8 cellular contexts compared by ENCODE assay signal in the genomic region with DNA sequence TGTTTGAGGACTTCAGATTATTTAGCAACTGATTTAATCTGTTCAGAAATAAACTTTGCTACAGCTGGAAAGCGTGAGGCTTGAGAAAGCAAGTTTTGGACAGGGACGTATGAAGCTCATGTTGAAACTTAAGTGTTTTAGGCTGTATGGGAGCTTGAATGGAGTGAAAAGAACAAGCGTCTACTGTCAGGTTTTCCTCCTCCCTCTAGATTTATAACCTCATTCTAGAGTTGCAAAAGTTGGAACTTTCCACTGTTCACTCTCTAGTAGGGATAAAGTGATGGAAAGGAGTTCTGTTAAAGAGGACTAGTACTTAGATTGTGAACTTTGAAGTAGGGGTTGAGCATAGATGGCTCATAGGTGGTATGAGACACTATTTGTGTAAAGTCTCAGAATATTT. TPM values are rescaled to one million over a fixed set of nuclear protein-coding genes. Genes with fewer than 3 reads are reported as not detected.
DNase-seq lines count a peak whose midpoint lies in the region; ATAC-seq and TF ChIP-seq lines count a peak whose summit lies in the region.

No MANE protein-coding gene starts in this region.

- H3K9me3 ChIP-seq in HUES48 (ENCODE audit: control insufficient read depth, insufficient read depth, low read length) (no peaks in the 10 kb centered on the region), testis (no peaks in the 10 kb centered on the region)

- ATAC-seq in GM19328 (IDR thresholded peaks at IDR 0.05; ENCODE audit: unreplicated experiment) = no peak

- H3K27me3 ChIP-seq in HUES48 (ENCODE audit: control insufficient read depth, insufficient read depth, low read length) = no peaks in the 10 kb centered on the region
- H3K27me3 ChIP-seq in testis = no peaks in the 10 kb centered on the region

- H3K4me3 ChIP-seq in HUES48 (ENCODE audit: low read depth, low read length) (peak overlapping the region; percentile 96), testis (peak overlapping the region in 1 of 2 donors; percentile 73)

- 1 to 3% methylated on average over 3 of the region's 3 CpGs for WGBS in testis, 2 donors

- H3K9ac ChIP-seq in HUES48 (ENCODE audit: low read depth, low read length) = peak overlapping the region; percentile 84

- DNase-seq in AG20443 (ENCODE audit: low spot score) (peak; percentile 10), amniotic epithelial cell (ENCODE audit: low read depth) (peak; percentile 81), kidney tubule cell (ENCODE audit: low spot score) (peak; percentile 17), testis (no peak), NCI-H2029 treated with DMSO at 0.1 percent for 48 hours (lab: John Stamatoyannopoulos, UW) (no peak)
- no peak for DNase-seq in stimulated activated CD4-positive, alpha-beta T cell treated with anti-CD3 and anti-CD28 coated beads, Interleukin-15, amount 100 ng/mL, for 24 hours

- no peak for TF ChIP-seq CTCF in testis (IDR thresholded peaks at IDR 0.05)

- H3K36me3 ChIP-seq in HUES48 (ENCODE audit: control insufficient read depth, insufficient read depth, low read length) (0 out of 2 replicates have a peak, but pooled peaks cover 3% of the 10 kb centered on the region), testis (ENCODE audit: low read depth, missing control alignments) (no peaks in the 10 kb centered on the region)

- peak overlapping the region; percentile 84 for H3K27ac ChIP-seq in HUES48 (ENCODE audit: low read depth, low read length)
- peak overlapping the region; percentile 36 to 81 for H3K27ac ChIP-seq in testis

- H3K4me1 ChIP-seq in HUES48 (ENCODE audit: control insufficient read depth, insufficient read depth, low read length) (peaks cover 8% of the 10 kb centered on the region; the same call in 1 of the 2 replicates), testis (peaks cover 5% of the 10 kb centered on the region)

- no peak for TF ChIP-seq POLR2A in testis (IDR thresholded peaks at IDR 0.05)

- intact Hi-C loops in testis (cut with DNase I; ENCODE audit: low total_unique reads) = no loop called here

RNA-seq across cellular contexts. Expression of a gene that starts 1.1 kb away (rescaled TPM):
- total RNA-seq in testis = 10 to 100 TPM; 30.9 to 41.1 TPM
- 14.6 TPM for polyA plus RNA-seq in testis (ENCODE audit: insufficient read depth, low read depth, low replicate concordance)

RNA-seq across cellular contexts. Expression of a gene that starts 49.3 kb away (rescaled TPM):
- total RNA-seq in testis = 10 to 100 TPM; 60.8 to 65.0 TPM
- polyA plus RNA-seq in testis (ENCODE audit: insufficient read depth, low read depth, low replicate concordance) = 73.5 TPM

RNA-seq across cellular contexts. Expression of a gene that starts 50.7 kb away (rescaled TPM):
- total RNA-seq in testis = 10 to 100 TPM; 16.4 to 25.2 TPM
- 9.3 TPM for polyA plus RNA-seq in testis (ENCODE audit: insufficient read depth, low read depth, low replicate concordance)

Comparison
In these comparisons a context has a peak if more than half of its experiments do, and no peak if none do; other contexts are left out.
1. DNase-seq: peak in AG20443 (single experiment), amniotic epithelial cell (single experiment) and kidney tubule cell (single experiment); none in testis (single experiment), stimulated activated CD4-positive, alpha-beta T cell treated with anti-CD3 and anti-CD28 coated beads, Interleukin-15, amount 100 ng/mL, for 24 hours (single experiment) and NCI-H2029 treated with DMSO at 0.1 percent for 48 hours (single experiment).